In the genomic region with DNA sequence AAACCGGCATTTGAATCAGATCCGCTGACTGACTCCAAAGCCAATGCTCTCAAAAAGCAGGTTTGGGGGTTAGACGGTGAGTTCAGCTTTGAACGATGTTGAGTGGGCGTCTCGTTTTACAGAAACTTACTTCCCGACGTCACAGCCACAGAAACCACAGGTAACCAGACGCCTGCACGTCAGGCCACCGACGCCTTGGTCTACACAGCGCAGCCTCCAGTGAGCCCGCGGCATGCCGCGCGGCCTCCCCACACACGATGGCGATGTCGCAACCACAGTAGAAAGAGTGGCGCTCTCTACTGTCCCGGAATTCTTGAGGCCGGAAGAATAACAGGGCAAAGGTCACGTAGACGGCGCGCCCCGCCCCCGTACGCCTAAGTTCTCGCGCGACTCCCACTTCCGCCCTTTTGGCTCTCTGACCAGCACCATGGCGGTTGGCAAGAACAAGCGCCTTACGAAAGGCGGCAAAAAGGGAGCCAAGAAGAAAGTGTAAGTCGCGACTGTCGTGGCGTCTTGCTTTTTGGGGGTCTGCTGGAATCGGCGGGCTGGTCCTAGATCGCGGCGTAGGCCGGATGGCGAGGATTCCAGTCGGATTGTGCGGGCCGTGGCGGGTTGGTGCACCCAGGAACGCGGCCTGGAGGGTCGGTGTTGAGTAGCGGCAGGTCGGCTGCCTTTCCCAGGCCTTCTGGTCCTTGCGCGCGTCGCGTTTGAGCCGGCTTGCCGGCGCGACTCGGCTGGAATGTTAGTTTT, we compare ENCODE assay signal across 1 cellular context.
A peak's percentile ranks its signal among the peaks of the same experiment; 100 is the strongest.
TF ChIP-seq lines count a peak whose summit lies in the region.

RPS3A (plus strand) TSS at position 403 of the 750 bp plus-strand sequence; CDS start at position 428, 25 bp downstream.

TF ChIP-seq in K562, 482 proteins besides CTCF, POLR2A, EP300 and RAD21 (continued from another document and continues in another):
- TF ChIP-seq, protein P1, sequence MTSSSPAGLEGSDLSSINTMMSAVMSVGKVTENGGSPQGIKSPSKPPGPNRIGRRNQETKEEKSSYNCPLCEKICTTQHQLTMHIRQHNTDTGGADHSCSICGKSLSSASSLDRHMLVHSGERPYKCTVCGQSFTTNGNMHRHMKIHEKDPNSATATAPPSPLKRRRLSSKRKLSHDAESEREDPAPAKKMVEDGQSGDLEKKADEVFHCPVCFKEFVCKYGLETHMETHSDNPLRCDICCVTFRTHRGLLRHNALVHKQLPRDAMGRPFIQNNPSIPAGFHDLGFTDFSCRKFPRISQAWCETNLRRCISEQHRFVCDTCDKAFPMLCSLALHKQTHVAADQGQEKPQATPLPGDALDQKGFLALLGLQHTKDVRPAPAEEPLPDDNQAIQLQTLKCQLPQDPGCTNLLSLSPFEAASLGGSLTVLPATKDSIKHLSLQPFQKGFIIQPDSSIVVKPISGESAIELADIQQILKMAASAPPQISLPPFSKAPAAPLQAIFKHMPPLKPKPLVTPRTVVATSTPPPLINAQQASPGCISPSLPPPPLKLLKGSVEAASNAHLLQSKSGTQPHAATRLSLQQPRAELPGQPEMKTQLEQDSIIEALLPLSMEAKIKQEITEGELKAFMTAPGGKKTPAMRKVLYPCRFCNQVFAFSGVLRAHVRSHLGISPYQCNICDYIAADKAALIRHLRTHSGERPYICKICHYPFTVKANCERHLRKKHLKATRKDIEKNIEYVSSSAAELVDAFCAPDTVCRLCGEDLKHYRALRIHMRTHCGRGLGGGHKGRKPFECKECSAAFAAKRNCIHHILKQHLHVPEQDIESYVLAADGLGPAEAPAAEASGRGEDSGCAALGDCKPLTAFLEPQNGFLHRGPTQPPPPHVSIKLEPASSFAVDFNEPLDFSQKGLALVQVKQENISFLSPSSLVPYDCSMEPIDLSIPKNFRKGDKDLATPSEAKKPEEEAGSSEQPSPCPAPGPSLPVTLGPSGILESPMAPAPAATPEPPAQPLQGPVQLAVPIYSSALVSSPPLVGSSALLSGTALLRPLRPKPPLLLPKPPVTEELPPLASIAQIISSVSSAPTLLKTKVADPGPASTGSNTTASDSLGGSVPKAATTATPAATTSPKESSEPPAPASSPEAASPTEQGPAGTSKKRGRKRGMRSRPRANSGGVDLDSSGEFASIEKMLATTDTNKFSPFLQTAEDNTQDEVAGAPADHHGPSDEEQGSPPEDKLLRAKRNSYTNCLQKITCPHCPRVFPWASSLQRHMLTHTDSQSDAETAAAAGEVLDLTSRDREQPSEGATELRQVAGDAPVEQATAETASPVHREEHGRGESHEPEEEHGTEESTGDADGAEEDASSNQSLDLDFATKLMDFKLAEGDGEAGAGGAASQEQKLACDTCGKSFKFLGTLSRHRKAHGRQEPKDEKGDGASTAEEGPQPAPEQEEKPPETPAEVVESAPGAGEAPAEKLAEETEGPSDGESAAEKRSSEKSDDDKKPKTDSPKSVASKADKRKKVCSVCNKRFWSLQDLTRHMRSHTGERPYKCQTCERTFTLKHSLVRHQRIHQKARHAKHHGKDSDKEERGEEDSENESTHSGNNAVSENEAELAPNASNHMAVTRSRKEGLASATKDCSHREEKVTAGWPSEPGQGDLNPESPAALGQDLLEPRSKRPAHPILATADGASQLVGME (CRISPR knock-in tag; IDR thresholded peaks at IDR 0.05) = no peak
- TF ChIP-seq KLF16 (IDR thresholded peaks at IDR 0.05) (peak; percentile 53), AFF4 (CRISPR knock-in tag; IDR thresholded peaks at IDR 0.05) (peak; percentile 97), ZNF224 (CRISPR knock-in tag; IDR thresholded peaks at IDR 0.05) (no peak; the same call in 1 of the 2 replicates), TAF1 (IDR thresholded peaks at IDR 0.05; ENCODE audit: control insufficient read depth, extremely low read depth, insufficient read depth, low read length, severe bottlenecking) (peak; percentile 99), CXXC5 (CRISPR knock-in tag; IDR thresholded peaks at IDR 0.05) (peak; percentile 88), POLR2H (tag; IDR thresholded peaks at IDR 0.05; ENCODE audit: low read depth) (peak; percentile 97), PCBP2 (IDR thresholded peaks at IDR 0.05; ENCODE audit: low read depth, low read length, poor library complexity, severe bottlenecking) (no peak), PRMT5 (CRISPR knock-in tag; IDR thresholded peaks at IDR 0.05) (no peak), MEIS2 (IDR thresholded peaks at IDR 0.05; ENCODE audit: partially characterized antibody) (peak; percentile 48), TCF7 (IDR thresholded peaks at IDR 0.05; ENCODE audit: borderline replicate concordance) (peak; percentile 82), HCFC1 (IDR thresholded peaks at IDR 0.05; ENCODE audit: low read depth, low read length) (peak; percentile 88), HMGN3 (IDR thresholded peaks at IDR 0.05; ENCODE audit: borderline replicate concordance, extremely low read depth, insufficient read length, low read depth, low read length) (peak; percentile 76), DACH1 (IDR thresholded peaks at IDR 0.05; ENCODE audit: partially characterized antibody) (no peak), ZEB2 (IDR thresholded peaks at IDR 0.05) (peak; percentile 50; the same call in 1 of the 2 replicates), ILK (tag; IDR thresholded peaks at IDR 0.05; ENCODE audit: borderline replicate concordance, low read depth) (no peak), ZBTB17 (CRISPR knock-in tag; IDR thresholded peaks at IDR 0.05) (0 out of 2 replicates have a peak, but pooled peaks have one; percentile 48), NFYB (IDR thresholded peaks at IDR 0.05; ENCODE audit: extremely low read depth, insufficient read length) (no peak), ASH1L (IDR thresholded peaks at IDR 0.05; ENCODE audit: borderline replicate concordance, low read depth, partially characterized antibody) (peak; percentile 79), HOXB6 (CRISPR knock-in tag; IDR thresholded peaks at IDR 0.05; ENCODE audit: borderline replicate concordance) (no peak), ZNF134 (CRISPR knock-in tag; conservative IDR thresholded peaks at IDR 0.05) (no peak), ZFP30 (CRISPR knock-in tag; IDR thresholded peaks at IDR 0.05; ENCODE audit: borderline replicate concordance) (no peak), NCOA1 (IDR thresholded peaks at IDR 0.05; ENCODE audit: low read depth) (no peak; the same call in 1 of the 2 replicates), ARID4B (CRISPR knock-in tag; IDR thresholded peaks at IDR 0.05) (peak; percentile 95), CBX5 (IDR thresholded peaks at IDR 0.05; ENCODE audit: borderline replicate concordance, low read depth) (peak; percentile 27; the same call in 1 of the 2 replicates), ZSCAN29 (IDR thresholded peaks at IDR 0.05) (peak; percentile 84; the same call in 1 of the 2 replicates), ZNF24 (IDR thresholded peaks at IDR 0.05) (0 out of 2 replicates have a peak, but pooled peaks have one; percentile 37), TEAD4 (IDR thresholded peaks at IDR 0.05; ENCODE audit: low read length) (peak; percentile 91), TEAD4 (CRISPR knock-in tag; IDR thresholded peaks at IDR 0.05; ENCODE audit: borderline replicate concordance) (peak; percentile 81; the same call in 1 of the 2 replicates), DMBX1 (CRISPR knock-in tag; IDR thresholded peaks at IDR 0.05; ENCODE audit: borderline replicate concordance) (peak; percentile 14; the same call in 1 of the 2 replicates), NFIX (CRISPR knock-in tag; IDR thresholded peaks at IDR 0.05; ENCODE audit: low read depth) (no peak), CTBP1 (IDR thresholded peaks at IDR 0.05; ENCODE audit: borderline replicate concordance) (no peak; the same call in none of the 2 replicates), SOX6 (IDR thresholded peaks at IDR 0.05) (peak; percentile 73), SIRT6 (IDR thresholded peaks at IDR 0.05; ENCODE audit: low read depth, low read length) (no peak), IRF2 (CRISPR knock-in tag; IDR thresholded peaks at IDR 0.05) (no peak), SMARCA4 (IDR thresholded peaks at IDR 0.05) (no peak), CTCFL (IDR thresholded peaks at IDR 0.05; ENCODE audit: borderline replicate concordance, insufficient read depth, low read depth, low read length, poor library complexity, severe bottlenecking) (peak; percentile 95), PHF20 (IDR thresholded peaks at IDR 0.05; ENCODE audit: partially characterized antibody) (peak; percentile 97), MYNN (IDR thresholded peaks at IDR 0.05) (no peak; the same call in 1 of the 2 replicates), MYNN (CRISPR knock-in tag; IDR thresholded peaks at IDR 0.05) (no peak), THAP12 (CRISPR knock-in tag; IDR thresholded peaks at IDR 0.05) (peak; percentile 100)
